In genomic region chr1:2148691-2149090, GRCh38 we compare ENCODE assay signal across 10 cellular contexts. TPM values are rescaled to one million over a fixed set of nuclear protein-coding genes. Genes with fewer than 3 reads are reported as not detected.
DNase-seq lines count a peak whose midpoint lies in the region; ATAC-seq and TF ChIP-seq lines count a peak whose summit lies in the region.
"Had no signal": no experiment of that assay in that cellular context is flagged by ENCODE, and none has a peak within 500 bp of the region (broad histone marks: within the 10 kb centered on the region; RNA-seq: fewer than 3 reads in every experiment).

No MANE protein-coding gene starts in this region.

- H3K4me1 ChIP-seq in lower lobe of right lung = peaks cover 9% of the 10 kb centered on the region
- H3K4me1 ChIP-seq: BE2C had no signal

- peaks cover 57% of the 10 kb centered on the region for H3K36me3 ChIP-seq in lower lobe of right lung
- H3K36me3 ChIP-seq: BE2C had no signal

- peaks cover 3% of the 10 kb centered on the region for H3K36me3 Mint-ChIP-seq in CD4-positive, alpha-beta T cell (ENCODE audit: low read depth)

- intact Hi-C loops in CD4-positive, alpha-beta T cell (cut with DNase I, micrococcal nuclease) = loop anchor here in 1 of 2 experiments (1.0 kb wide), 1 partner anchor 16 kb away; no protein-coding TSS in a partner anchor
- intact Hi-C loops in lower lobe of right lung (cut with DNase I) = no loop called here

- no peaks in the 10 kb centered on the region for H3K27me3 Mint-ChIP-seq in CD4-positive, alpha-beta T cell

- H3K4me1 Mint-ChIP-seq in CD4-positive, alpha-beta T cell (ENCODE audit: low read depth) = peaks cover 21% of the 10 kb centered on the region

- H3K27ac ChIP-seq in CD4-positive, alpha-beta T cell (ENCODE audit: low read depth, low read length) = peak overlapping the region; percentile 39
- peak overlapping the region; percentile 73 for H3K27ac ChIP-seq in lower lobe of right lung

- H3K4me3 ChIP-seq in lower lobe of right lung = no peak overlapping the region

- H3K4me3 Mint-ChIP-seq in CD4-positive, alpha-beta T cell = no peak overlapping the region

- no peaks in the 10 kb centered on the region for H3K9me3 Mint-ChIP-seq in CD4-positive, alpha-beta T cell

- DNase-seq in CD4-positive, alpha-beta T cell = peak in 9 of 10 experiments; percentile 37 to 73 (median 46)
- DNase-seq in T follicular helper cell (ENCODE audit: low read depth) (peak; percentile 39), lower lobe of right lung (peak; percentile 61), NCI-H2227 treated with DMSO at 0.1 percent for 48 hours (lab: John Stamatoyannopoulos, UW) (no peak), NCI-H510A treated with DMSO at 0.1 percent for 48 hours (lab: John Stamatoyannopoulos, UW) (no peak)
- peak; percentile 79 for DNase-seq in activated effector memory CD4-positive, alpha-beta T cell treated with anti-CD3 and anti-CD28 coated beads, Interleukin-2, amount 50 U/mL, for 16 hours
- DNase-seq: BE2C, NCI-H82 had no signal

- peak; percentile 61 for ATAC-seq in CD4-positive, alpha-beta T cell (ENCODE audit: poor library complexity)
- ATAC-seq in lower lobe of right lung = peak; percentile 40 to 56
- ATAC-seq in GM18873 (IDR thresholded peaks at IDR 0.05; ENCODE audit: low FRiP score, unreplicated experiment) = no peak
- ATAC-seq in GM21723 (IDR thresholded peaks at IDR 0.05; ENCODE audit: unreplicated experiment) = no peak

- POLR2A ChIA-PET in CD4-positive, alpha-beta T cell (lab: Charles Lee) = interaction anchor here (0.9 to 2.1 kb wide), 5 partner anchors 8 to 243 kb away, joined by 3 to 12 read pairs (median 5); partner anchors contain the start of genes FAAP20, MORN1 and RER1

- CTCF ChIA-PET in CD4-positive, alpha-beta T cell (lab: Charles Lee) = interaction anchor here (2.7 kb wide), 1 partner anchor 26 kb away, joined by 10 read pairs; no protein-coding TSS in a partner anchor

- no peak for TF ChIP-seq CTCF in CD4-positive, alpha-beta T cell (IDR thresholded peaks at IDR 0.05)
- no peak for TF ChIP-seq CTCF in lower lobe of right lung (IDR thresholded peaks at IDR 0.05)

- no peak overlapping the region for H3K27ac Mint-ChIP-seq in CD4-positive, alpha-beta T cell

- no peaks in the 10 kb centered on the region for H3K27me3 ChIP-seq in CD4-positive, alpha-beta T cell (ENCODE audit: control insufficient read depth, insufficient read depth, low read length)
- no peaks in the 10 kb centered on the region for H3K27me3 ChIP-seq in lower lobe of right lung (ENCODE audit: low read depth)
- H3K27me3 ChIP-seq: BE2C had no signal

- H3K9me3 ChIP-seq in CD4-positive, alpha-beta T cell (ENCODE audit: control insufficient read depth, low read length) = no peaks in the 10 kb centered on the region
- no peaks in the 10 kb centered on the region for H3K9me3 ChIP-seq in lower lobe of right lung
- H3K9me3 ChIP-seq: BE2C had no signal

RNA-seq across cellular contexts. Expression of gene FAAP20, which starts 45.9 kb away (rescaled TPM):
- total RNA-seq in CD4-positive, alpha-beta T cell = 10 to 100 TPM; 51.7 to 53.1 TPM
- total RNA-seq in lower lobe of right lung = 50.9 TPM

Comparison
In these comparisons a context has a peak if more than half of its experiments do, and no peak if none do; other contexts are left out.
1. ATAC-seq: peak in CD4-positive, alpha-beta T cell (single experiment) and lower lobe of right lung (2 of 2); none in GM18873 (single experiment) and GM21723 (single experiment).
2. DNase-seq: peak in CD4-positive, alpha-beta T cell (9 of 10), T follicular helper cell (single experiment), activated effector memory CD4-positive, alpha-beta T cell treated with anti-CD3 and anti-CD28 coated beads, Interleukin-2, amount 50 U/mL, for 16 hours (single experiment) and lower lobe of right lung (single experiment); none in NCI-H2227 treated with DMSO at 0.1 percent for 48 hours (single experiment) and NCI-H510A treated with DMSO at 0.1 percent for 48 hours (single experiment).